14 cellular contexts compared by ENCODE assay signal in the genomic region with DNA sequence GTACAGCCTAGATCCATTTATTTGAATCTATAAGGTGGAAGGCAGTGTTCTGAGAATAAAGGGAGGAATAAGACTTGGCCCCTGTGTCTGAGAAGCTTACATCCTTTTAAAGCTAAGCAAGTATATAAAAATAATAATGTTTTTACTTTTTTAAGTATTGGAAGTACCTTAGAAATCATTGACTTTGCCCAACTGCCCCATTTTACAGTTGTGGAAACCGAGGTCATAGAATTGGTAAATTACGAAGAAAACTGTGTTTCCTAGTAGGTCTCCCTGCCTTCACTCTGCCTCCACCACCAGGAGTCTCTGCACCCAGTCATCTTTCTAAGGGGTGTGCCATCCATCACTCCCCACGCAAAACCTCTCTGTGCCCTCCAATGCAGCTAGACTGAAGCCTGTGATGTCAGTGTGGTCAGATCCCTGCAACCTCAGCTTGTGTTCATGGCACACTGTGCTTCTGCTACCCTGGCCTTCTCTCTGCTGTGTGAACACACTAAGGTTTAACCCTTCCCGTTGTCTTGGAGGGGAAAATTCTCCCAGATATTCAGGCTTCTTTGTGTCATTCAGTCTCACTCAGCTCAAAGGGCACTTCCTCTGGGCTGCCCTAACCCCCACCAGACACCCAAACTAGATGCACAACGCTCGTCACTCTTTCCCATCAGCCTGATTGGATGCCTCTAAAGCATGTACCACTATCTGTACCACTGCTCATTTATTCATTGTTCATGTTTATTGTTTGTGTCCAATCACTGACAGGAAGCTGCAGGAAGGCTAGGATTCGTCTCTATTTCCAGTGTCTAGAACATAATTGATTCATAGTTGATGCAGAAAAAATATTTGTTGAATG. TPM values are rescaled to one million over a fixed set of nuclear protein-coding genes. Genes with fewer than 3 reads are reported as not detected.
DNase-seq lines count a peak whose midpoint lies in the region; ATAC-seq and TF ChIP-seq lines count a peak whose summit lies in the region.
"Had no signal": no experiment of that assay in that cellular context is flagged by ENCODE, and none has a peak within 500 bp of the region (broad histone marks: within the 10 kb centered on the region; RNA-seq: fewer than 3 reads in every experiment).

No MANE protein-coding gene starts in this region.

- peaks cover 34% of the 10 kb centered on the region for H3K4me1 Mint-ChIP-seq in activated CD8-positive, alpha-beta T cell treated with anti-CD3 and anti-CD28 coated beads for 36 hours (ENCODE audit: low read depth)

- H3K27me3 ChIP-seq in ACC112 (ENCODE audit: insufficient read depth, low read length) (no peaks in the 10 kb centered on the region), gastroesophageal sphincter (no peaks in the 10 kb centered on the region), esophagus squamous epithelium (no peaks in the 10 kb centered on the region)
- H3K27me3 ChIP-seq: esophagus muscularis mucosa had no signal

- POLR2A ChIA-PET in activated CD8-positive, alpha-beta T cell treated with anti-CD3 and anti-CD28 coated beads for 36 hours (lab: Charles Lee) = interaction anchor here (1.3 kb wide), 1 partner anchor 16 kb away, joined by 4 read pairs; no protein-coding TSS in a partner anchor

- H3K4me1 ChIP-seq in ACC112 (ENCODE audit: control insufficient read depth, insufficient read depth, low read length, unreplicated experiment) (peaks cover 49% of the 10 kb centered on the region), gastroesophageal sphincter (peaks cover 0 to 15% (median 0%) of the 10 kb centered on the region in 3 donors), esophagus squamous epithelium (peaks cover 0 to 52% (median 0%) of the 10 kb centered on the region in 3 donors)

- intact Hi-C loops in activated CD8-positive, alpha-beta T cell treated with anti-CD3 and anti-CD28 coated beads for 36 hours (cut with micrococcal nuclease) = no loop called here
- intact Hi-C loops in esophagus squamous epithelium (cut with DNase I) = no loop called here

- H3K27ac ChIP-seq in ACC112 (ENCODE audit: low read depth, low read length) (peak overlapping the region; percentile 40; the same call in 1 of the 2 replicates), gastroesophageal sphincter (no peak overlapping the region), esophagus squamous epithelium (no peak overlapping the region)
- H3K27ac ChIP-seq: esophagus muscularis mucosa, GM23248 had no signal

- WGBS in gastroesophageal sphincter (ENCODE audit: low coverage in 1 of 2), 2 donors = 67 to 72% methylated on average over 6 to 7 of the region's 7 CpGs
- 85 to 87% methylated on average over 7 of the region's 7 CpGs for WGBS in esophagus squamous epithelium, 2 donors

- no peaks in the 10 kb centered on the region for H3K27me3 Mint-ChIP-seq in activated CD8-positive, alpha-beta T cell treated with anti-CD3 and anti-CD28 coated beads for 36 hours

- H2AFZ ChIP-seq in ACC112 (ENCODE audit: low read length, unreplicated experiment) = no peak overlapping the region

- CTCF ChIA-PET in activated CD8-positive, alpha-beta T cell treated with anti-CD3 and anti-CD28 coated beads for 36 hours (lab: Charles Lee) = interaction anchor here (0.7 to 1.2 kb wide), 4 partner anchors 53 to 113 kb away, joined by 3 to 4 read pairs (median 3); no protein-coding TSS in a partner anchor

- H3K27ac Mint-ChIP-seq in activated CD8-positive, alpha-beta T cell treated with anti-CD3 and anti-CD28 coated beads for 36 hours = peak overlapping the region; percentile 77

- H3K4me3 Mint-ChIP-seq in activated CD8-positive, alpha-beta T cell treated with anti-CD3 and anti-CD28 coated beads for 36 hours = no peak overlapping the region

- DNase-seq in Daoy (ENCODE audit: low read depth) (peak; percentile 29), esophagus squamous epithelium (lab: John Stamatoyannopoulos, UW) (no peak)
- peak; percentile 64 for DNase-seq in activated CD8-positive, alpha-beta T cell treated with anti-CD3 and anti-CD28 coated beads for 36 hours
- no peak for DNase-seq in stimulated activated CD4-positive, alpha-beta T cell treated with anti-CD3 and anti-CD28 coated beads, Interleukin-4, amount 100 ng/mL, for 4 hours
- DNase-seq: activated CD4-positive, alpha-beta T cell treated with anti-CD3 and anti-CD28 coated beads, Interleukin-2, amount 50 U/mL, for 48 hours; mesendoderm; NCI-H146; NCI-H526 had no signal

- H3K36me3 ChIP-seq in ACC112 (ENCODE audit: insufficient read depth, low read length) = no peaks in the 10 kb centered on the region
- H3K36me3 ChIP-seq in gastroesophageal sphincter = no peaks in the 10 kb centered on the region
- H3K36me3 ChIP-seq in esophagus squamous epithelium = no peaks in the 10 kb centered on the region
- H3K36me3 ChIP-seq: esophagus muscularis mucosa had no signal

- TF ChIP-seq POLR2A in gastroesophageal sphincter (IDR thresholded peaks at IDR 0.05) (no peak), esophagus squamous epithelium (IDR thresholded peaks at IDR 0.05) (no peak)

- no peak for TF ChIP-seq CTCF in activated CD8-positive, alpha-beta T cell treated with anti-CD3 and anti-CD28 coated beads for 36 hours (IDR thresholded peaks at IDR 0.05)
- no peak for TF ChIP-seq CTCF in gastroesophageal sphincter (IDR thresholded peaks at IDR 0.05)
- no peak for TF ChIP-seq CTCF in esophagus squamous epithelium (IDR thresholded peaks at IDR 0.05)

- TF ChIP-seq EP300 in gastroesophageal sphincter (IDR thresholded peaks at IDR 0.05) = no peak

- no peaks in the 10 kb centered on the region for H3K9me3 Mint-ChIP-seq in activated CD8-positive, alpha-beta T cell treated with anti-CD3 and anti-CD28 coated beads for 36 hours

- peak; percentile 55 for ATAC-seq in activated CD8-positive, alpha-beta T cell treated with anti-CD3 and anti-CD28 coated beads for 36 hours
- ATAC-seq in gastroesophageal sphincter (peak; percentile 28), GM18498 (IDR thresholded peaks at IDR 0.05; ENCODE audit: unreplicated experiment) (no peak), HG02970 (IDR thresholded peaks at IDR 0.05; ENCODE audit: low FRiP score, unreplicated experiment) (no peak)

- H3K79me2 ChIP-seq in ACC112 (ENCODE audit: control insufficient read depth, insufficient read depth, low read length, unreplicated experiment) = no peaks in the 10 kb centered on the region

- no peak overlapping the region for H3K4me3 ChIP-seq in ACC112 (ENCODE audit: low read depth, low read length)
- H3K4me3 ChIP-seq in gastroesophageal sphincter = no peak overlapping the region
- H3K4me3 ChIP-seq in esophagus squamous epithelium = no peak overlapping the region
- H3K4me3 ChIP-seq: esophagus muscularis mucosa, GM23248 had no signal

- H3K9me3 ChIP-seq in gastroesophageal sphincter (no peaks in the 10 kb centered on the region), esophagus squamous epithelium (no peaks in the 10 kb centered on the region)
- H3K9me3 ChIP-seq: esophagus muscularis mucosa had no signal

- peaks cover 4% of the 10 kb centered on the region for H3K36me3 Mint-ChIP-seq in activated CD8-positive, alpha-beta T cell treated with anti-CD3 and anti-CD28 coated beads for 36 hours (ENCODE audit: low read depth)

RNA-seq across cellular contexts. Expression of a gene that starts 18.2 kb away (rescaled TPM):
- total RNA-seq in Daoy (2014; rRNA removed; shearing (Covaris generic)) = 2.1 and 3.7 TPM in 2 replicates
- total RNA-seq in activated CD8-positive, alpha-beta T cell treated with anti-CD3 and anti-CD28 coated beads for 36 hours = under 1 TPM; 0.81 to 0.98 TPM
- total RNA-seq in gastroesophageal sphincter = 10 to 100 TPM in 1 of 4 donors, 1 to 10 TPM in 3; 2.8 to 11.8 (median 4.5) TPM
- 10 to 100 TPM; 10.2 to 19.5 (median 11.9) TPM for total RNA-seq in esophagus squamous epithelium

Comparison
In these comparisons a context has a peak if more than half of its experiments do, and no peak if none do; other contexts are left out.
1. DNase-seq: peak in Daoy (single experiment) and activated CD8-positive, alpha-beta T cell treated with anti-CD3 and anti-CD28 coated beads for 36 hours (single experiment); none in stimulated activated CD4-positive, alpha-beta T cell treated with anti-CD3 and anti-CD28 coated beads, Interleukin-4, amount 100 ng/mL, for 4 hours (0 of 2) and esophagus squamous epithelium (single experiment).
2. ATAC-seq: peak in activated CD8-positive, alpha-beta T cell treated with anti-CD3 and anti-CD28 coated beads for 36 hours (single experiment) and gastroesophageal sphincter (single experiment); none in GM18498 (single experiment) and HG02970 (single experiment).